12 cellular contexts compared by ENCODE assay signal in genomic region chr16:14527411-14528044, GRCh38.
DNase-seq lines count a peak whose midpoint lies in the region; ATAC-seq, FAIRE-seq and TF ChIP-seq lines count a peak whose summit lies in the region.
"Had no signal": no experiment of that assay in that cellular context is flagged by ENCODE, and none has a peak within 500 bp of the region (broad histone marks: within the 10 kb centered on the region; RNA-seq: fewer than 3 reads in every experiment).

No MANE protein-coding gene starts in this region.

- no peak for TF ChIP-seq EP300 in K562 (IDR thresholded peaks at IDR 0.05; ENCODE audit: low read length)

- peak overlapping the region; percentile 75 for H3K27ac ChIP-seq in K562 (ENCODE audit: extremely low read depth, low read depth, low read length)
- no peak overlapping the region for H3K27ac ChIP-seq in iPS-20b (ENCODE audit: low read length)
- H3K27ac ChIP-seq: parathyroid adenoma had no signal

- POLR2A ChIA-PET in K562 (lab: Yijun Ruan, JAX): interaction anchor here (0.8 to 1.0 kb wide), 2 partner anchors 31 to 33 kb away, joined by 3 to 4 read pairs; no protein-coding TSS in a partner anchor

- H3K36me3 ChIP-seq in K562 (ENCODE audit: control insufficient read depth, insufficient read depth, low read length) (no peaks in the 10 kb centered on the region), iPS-20b (ENCODE audit: insufficient read depth, low read depth, low read length) (no peaks in the 10 kb centered on the region), skeletal muscle satellite cell (ENCODE audit: insufficient read depth, low read length) (no peaks in the 10 kb centered on the region)

- TF ChIP-seq POLR2A in K562 (conservative IDR thresholded peaks at IDR 0.05): no peak

- peak; percentile 51 for FAIRE-seq in GM19239 (lab: Jason Lieb, UNC)
- no peak for FAIRE-seq in K562 (lab: Jason Lieb, UNC)
- FAIRE-seq: H54 had no signal

- H4K20me1 ChIP-seq in K562 (replicated peaks; ENCODE audit: control insufficient read depth, insufficient read depth, low read length): no peaks in the 10 kb centered on the region

- TF ChIP-seq CTCF in K562 (IDR thresholded peaks at IDR 0.05 in 2 of 3, conservative IDR thresholded peaks at IDR 0.05 in 1 of 3; ENCODE audit: insufficient read depth in 2 of 3, low read depth in 1 of 3, low read length in 3 of 3): no peak

- H3K9me3 ChIP-seq in K562 (replicated peaks; ENCODE audit: control insufficient read depth, insufficient read depth, low read depth, low read length): no peaks in the 10 kb centered on the region
- no peaks in the 10 kb centered on the region for H3K9me3 ChIP-seq in iPS-20b (ENCODE audit: insufficient read depth, low read depth, low read length)
- no peaks in the 10 kb centered on the region for H3K9me3 ChIP-seq in skeletal muscle satellite cell (replicated peaks; ENCODE audit: low read length)

- H3K9me1 ChIP-seq in K562 (ENCODE audit: control insufficient read depth, insufficient read depth, low read length): no peaks in the 10 kb centered on the region

- H3K9ac ChIP-seq in K562 (ENCODE audit: insufficient read depth in 1 of 2, low read depth in 2 of 2, low read length in 2 of 2) (peak overlapping the region in 1 of 2 experiments; percentile 43; a peak in 1 of 4 replicates), iPS-20b (ENCODE audit: low read depth, low read length) (0 out of 2 replicates have a peak overlapping the region, but pooled peaks have one; percentile 3), skeletal muscle satellite cell (ENCODE audit: low read depth, low read length) (peak overlapping the region; percentile 26)
- H3K9ac ChIP-seq: parathyroid adenoma had no signal

- H2AFZ ChIP-seq in K562 (ENCODE audit: low read depth, low read length): peak overlapping the region; percentile 67
- H2AFZ ChIP-seq: parathyroid adenoma had no signal

- H3K4me1 ChIP-seq in K562 (replicated peaks in 1 of 2; ENCODE audit: control insufficient read depth in 2 of 2, insufficient read depth in 2 of 2, low read length in 2 of 2) (peaks cover 0 to 22% of the 10 kb centered on the region in 2 experiments; a peak in 4 of 5 replicates), iPS-20b (ENCODE audit: insufficient read depth, low read length) (peaks cover 30% of the 10 kb centered on the region), skeletal muscle satellite cell (ENCODE audit: control insufficient read depth, insufficient read depth, low read length) (peaks cover 26% of the 10 kb centered on the region)

- no peak for TF ChIP-seq RAD21 in K562 (CRISPR knock-in tag; conservative IDR thresholded peaks at IDR 0.05 in 1 of 2, IDR thresholded peaks at IDR 0.05 in 1 of 2)

- H3K4me3 ChIP-seq in K562: no peak overlapping the region
- no peak overlapping the region for H3K4me3 ChIP-seq in iPS-20b (ENCODE audit: low read length)
- no peak overlapping the region for H3K4me3 ChIP-seq in skeletal muscle satellite cell (ENCODE audit: low read length)

- DNase-seq in GM19239 (ENCODE audit: insufficient read length, low spot score) (no peak), K562 (ENCODE audit: extremely low read depth in 1 of 4, low spot score in 3 of 4) (peak in 1 of 4 experiments; percentile 28), G401 (ENCODE audit: low spot score) (no peak), SHP77 (lab: John Stamatoyannopoulos, UW) (no peak), AG08396 (ENCODE audit: low spot score) (no peak), Kasumi-1 (lab: John Stamatoyannopoulos, UW) (no peak)
- DNase-seq: activated T-cell treated with anti-CD3 and anti-CD28 coated beads, Interleukin-2, amount 50 U/mL, for 4 hours; NCI-H1048 had no signal

- in situ Hi-C loops in K562 (cut with MboI): loop anchor here (5.0 to 10.0 kb wide), 2 partner anchors 235 to 603 kb away; partner anchors contain the start of gene ERCC4
- in situ Hi-C loops in G401 (cut with HindIII; ENCODE audit: low sequenced_read_pairs): no loop called here

- CTCF ChIA-PET in K562 (lab: Yijun Ruan, JAX; ENCODE audit: low intra/inter-chr PET ratio): interaction anchor here (0.6 to 3.0 kb wide), 2 partner anchors 278 to 284 kb away, joined by 4 to 20 read pairs; no protein-coding TSS in a partner anchor

- no peak for ATAC-seq in K562
- ATAC-seq: activated T-cell treated with anti-CD3 and anti-CD28 coated beads, Interleukin-2, amount 50 U/mL, for 4 hours had no signal

- BruUV-seq in K562 (replicated peaks; lab: Mats Ljungman, UMichigan): no TSS peak

- H3K79me2 ChIP-seq in K562 (ENCODE audit: control insufficient read depth, insufficient read depth, low read length): 0 out of 3 replicates have a peak, but pooled peaks cover 6% of the 10 kb centered on the region

- H3K27me3 ChIP-seq in K562 (ENCODE audit: control insufficient read depth in 2 of 2, insufficient read depth in 2 of 2, low read length in 2 of 2) (no peaks in the 10 kb centered on the region), iPS-20b (ENCODE audit: insufficient read depth, low read length) (no peaks in the 10 kb centered on the region), skeletal muscle satellite cell (ENCODE audit: control insufficient read depth, insufficient read depth, low read length) (no peaks in the 10 kb centered on the region)

- H3K4me2 ChIP-seq in K562 (ENCODE audit: insufficient read depth, low read length): no peak overlapping the region
- peak overlapping the region; percentile 13 for H3K4me2 ChIP-seq in skeletal muscle satellite cell (ENCODE audit: low read length)

- 16% methylated on average over 5 of the region's 5 CpGs for WGBS in K562 (ENCODE audit: insufficient coverage, low coverage, missing lambda C conversion rate)

- intact Hi-C loops in K562 (cut with micrococcal nuclease): loop anchor here (2.0 to 10.0 kb wide), 3 partner anchors 153 to 605 kb away; partner anchors contain the start of gene ERCC4

TF ChIP-seq in K562, 482 proteins besides CTCF, POLR2A, EP300 and RAD21 (continues in another document):
- TF ChIP-seq ZNF316 (IDR thresholded peaks at IDR 0.05) (peak; percentile 98), ETV1 (tag; conservative IDR thresholded peaks at IDR 0.05; ENCODE audit: low read depth) (no peak), ATF1 (CRISPR knock-in tag; IDR thresholded peaks at IDR 0.05) (no peak), ATF1 (tag; IDR thresholded peaks at IDR 0.05) (peak; percentile 89), MYC (IDR thresholded peaks at IDR 0.05; ENCODE audit: low read depth, low read length) (peak; percentile 45; the same call in 1 of the 2 replicates), MYC (CRISPR knock-in tag; IDR thresholded peaks at IDR 0.05; ENCODE audit: borderline replicate concordance, low read depth) (no peak), CREM (IDR thresholded peaks at IDR 0.05; ENCODE audit: low read depth) (peak; percentile 82), ATF3 (IDR thresholded peaks at IDR 0.05) (peak; percentile 71), ATF3 (CRISPR knock-in tag; conservative IDR thresholded peaks at IDR 0.05) (no peak), ZMIZ1 (IDR thresholded peaks at IDR 0.05; ENCODE audit: low read depth in 2 of 2, low read length in 2 of 2) (no peak), L3MBTL2 (IDR thresholded peaks at IDR 0.05) (peak; percentile 63; the same call in 1 of the 2 replicates)
